In the genomic region with DNA sequence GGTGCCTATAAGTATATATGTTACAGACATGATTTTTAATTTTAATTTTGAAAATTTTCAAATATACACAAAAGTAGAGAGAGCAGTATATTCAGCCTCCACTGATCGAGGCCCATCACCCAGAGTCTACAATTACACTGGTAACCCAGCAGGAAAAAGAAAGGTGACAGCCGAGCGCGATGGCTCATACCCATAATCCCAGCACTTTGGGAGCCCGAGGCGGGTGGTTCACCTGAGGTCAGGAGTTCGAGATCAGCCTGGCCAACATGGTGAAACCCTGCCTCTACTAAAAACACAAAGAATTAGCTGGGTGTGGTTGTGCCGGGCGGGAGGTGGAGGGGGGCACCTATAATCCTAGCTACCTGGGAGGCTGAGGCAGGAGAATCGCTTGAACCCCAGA, we compare ENCODE assay signal across 1 cellular context.
TF ChIP-seq lines count a peak whose summit lies in the region.

No MANE protein-coding gene starts in this region.

TF ChIP-seq in K562, 482 proteins besides CTCF, POLR2A, EP300 and RAD21:
- TF ChIP-seq OTX1 (CRISPR knock-in tag; IDR thresholded peaks at IDR 0.05): no peak
- TF ChIP-seq, protein P1, sequence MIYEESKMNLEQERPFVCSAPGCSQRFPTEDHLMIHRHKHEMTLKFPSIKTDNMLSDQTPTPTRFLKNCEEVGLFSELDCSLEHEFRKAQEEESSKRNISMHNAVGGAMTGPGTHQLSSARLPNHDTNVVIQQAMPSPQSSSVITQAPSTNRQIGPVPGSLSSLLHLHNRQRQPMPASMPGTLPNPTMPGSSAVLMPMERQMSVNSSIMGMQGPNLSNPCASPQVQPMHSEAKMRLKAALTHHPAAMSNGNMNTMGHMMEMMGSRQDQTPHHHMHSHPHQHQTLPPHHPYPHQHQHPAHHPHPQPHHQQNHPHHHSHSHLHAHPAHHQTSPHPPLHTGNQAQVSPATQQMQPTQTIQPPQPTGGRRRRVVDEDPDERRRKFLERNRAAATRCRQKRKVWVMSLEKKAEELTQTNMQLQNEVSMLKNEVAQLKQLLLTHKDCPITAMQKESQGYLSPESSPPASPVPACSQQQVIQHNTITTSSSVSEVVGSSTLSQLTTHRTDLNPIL (CRISPR knock-in tag; IDR thresholded peaks at IDR 0.05): no peak
- no peak for TF ChIP-seq ZNF217 (CRISPR knock-in tag; IDR thresholded peaks at IDR 0.05)
- TF ChIP-seq ZNF253 (CRISPR knock-in tag; conservative IDR thresholded peaks at IDR 0.05): no peak
- TF ChIP-seq, protein P2, sequence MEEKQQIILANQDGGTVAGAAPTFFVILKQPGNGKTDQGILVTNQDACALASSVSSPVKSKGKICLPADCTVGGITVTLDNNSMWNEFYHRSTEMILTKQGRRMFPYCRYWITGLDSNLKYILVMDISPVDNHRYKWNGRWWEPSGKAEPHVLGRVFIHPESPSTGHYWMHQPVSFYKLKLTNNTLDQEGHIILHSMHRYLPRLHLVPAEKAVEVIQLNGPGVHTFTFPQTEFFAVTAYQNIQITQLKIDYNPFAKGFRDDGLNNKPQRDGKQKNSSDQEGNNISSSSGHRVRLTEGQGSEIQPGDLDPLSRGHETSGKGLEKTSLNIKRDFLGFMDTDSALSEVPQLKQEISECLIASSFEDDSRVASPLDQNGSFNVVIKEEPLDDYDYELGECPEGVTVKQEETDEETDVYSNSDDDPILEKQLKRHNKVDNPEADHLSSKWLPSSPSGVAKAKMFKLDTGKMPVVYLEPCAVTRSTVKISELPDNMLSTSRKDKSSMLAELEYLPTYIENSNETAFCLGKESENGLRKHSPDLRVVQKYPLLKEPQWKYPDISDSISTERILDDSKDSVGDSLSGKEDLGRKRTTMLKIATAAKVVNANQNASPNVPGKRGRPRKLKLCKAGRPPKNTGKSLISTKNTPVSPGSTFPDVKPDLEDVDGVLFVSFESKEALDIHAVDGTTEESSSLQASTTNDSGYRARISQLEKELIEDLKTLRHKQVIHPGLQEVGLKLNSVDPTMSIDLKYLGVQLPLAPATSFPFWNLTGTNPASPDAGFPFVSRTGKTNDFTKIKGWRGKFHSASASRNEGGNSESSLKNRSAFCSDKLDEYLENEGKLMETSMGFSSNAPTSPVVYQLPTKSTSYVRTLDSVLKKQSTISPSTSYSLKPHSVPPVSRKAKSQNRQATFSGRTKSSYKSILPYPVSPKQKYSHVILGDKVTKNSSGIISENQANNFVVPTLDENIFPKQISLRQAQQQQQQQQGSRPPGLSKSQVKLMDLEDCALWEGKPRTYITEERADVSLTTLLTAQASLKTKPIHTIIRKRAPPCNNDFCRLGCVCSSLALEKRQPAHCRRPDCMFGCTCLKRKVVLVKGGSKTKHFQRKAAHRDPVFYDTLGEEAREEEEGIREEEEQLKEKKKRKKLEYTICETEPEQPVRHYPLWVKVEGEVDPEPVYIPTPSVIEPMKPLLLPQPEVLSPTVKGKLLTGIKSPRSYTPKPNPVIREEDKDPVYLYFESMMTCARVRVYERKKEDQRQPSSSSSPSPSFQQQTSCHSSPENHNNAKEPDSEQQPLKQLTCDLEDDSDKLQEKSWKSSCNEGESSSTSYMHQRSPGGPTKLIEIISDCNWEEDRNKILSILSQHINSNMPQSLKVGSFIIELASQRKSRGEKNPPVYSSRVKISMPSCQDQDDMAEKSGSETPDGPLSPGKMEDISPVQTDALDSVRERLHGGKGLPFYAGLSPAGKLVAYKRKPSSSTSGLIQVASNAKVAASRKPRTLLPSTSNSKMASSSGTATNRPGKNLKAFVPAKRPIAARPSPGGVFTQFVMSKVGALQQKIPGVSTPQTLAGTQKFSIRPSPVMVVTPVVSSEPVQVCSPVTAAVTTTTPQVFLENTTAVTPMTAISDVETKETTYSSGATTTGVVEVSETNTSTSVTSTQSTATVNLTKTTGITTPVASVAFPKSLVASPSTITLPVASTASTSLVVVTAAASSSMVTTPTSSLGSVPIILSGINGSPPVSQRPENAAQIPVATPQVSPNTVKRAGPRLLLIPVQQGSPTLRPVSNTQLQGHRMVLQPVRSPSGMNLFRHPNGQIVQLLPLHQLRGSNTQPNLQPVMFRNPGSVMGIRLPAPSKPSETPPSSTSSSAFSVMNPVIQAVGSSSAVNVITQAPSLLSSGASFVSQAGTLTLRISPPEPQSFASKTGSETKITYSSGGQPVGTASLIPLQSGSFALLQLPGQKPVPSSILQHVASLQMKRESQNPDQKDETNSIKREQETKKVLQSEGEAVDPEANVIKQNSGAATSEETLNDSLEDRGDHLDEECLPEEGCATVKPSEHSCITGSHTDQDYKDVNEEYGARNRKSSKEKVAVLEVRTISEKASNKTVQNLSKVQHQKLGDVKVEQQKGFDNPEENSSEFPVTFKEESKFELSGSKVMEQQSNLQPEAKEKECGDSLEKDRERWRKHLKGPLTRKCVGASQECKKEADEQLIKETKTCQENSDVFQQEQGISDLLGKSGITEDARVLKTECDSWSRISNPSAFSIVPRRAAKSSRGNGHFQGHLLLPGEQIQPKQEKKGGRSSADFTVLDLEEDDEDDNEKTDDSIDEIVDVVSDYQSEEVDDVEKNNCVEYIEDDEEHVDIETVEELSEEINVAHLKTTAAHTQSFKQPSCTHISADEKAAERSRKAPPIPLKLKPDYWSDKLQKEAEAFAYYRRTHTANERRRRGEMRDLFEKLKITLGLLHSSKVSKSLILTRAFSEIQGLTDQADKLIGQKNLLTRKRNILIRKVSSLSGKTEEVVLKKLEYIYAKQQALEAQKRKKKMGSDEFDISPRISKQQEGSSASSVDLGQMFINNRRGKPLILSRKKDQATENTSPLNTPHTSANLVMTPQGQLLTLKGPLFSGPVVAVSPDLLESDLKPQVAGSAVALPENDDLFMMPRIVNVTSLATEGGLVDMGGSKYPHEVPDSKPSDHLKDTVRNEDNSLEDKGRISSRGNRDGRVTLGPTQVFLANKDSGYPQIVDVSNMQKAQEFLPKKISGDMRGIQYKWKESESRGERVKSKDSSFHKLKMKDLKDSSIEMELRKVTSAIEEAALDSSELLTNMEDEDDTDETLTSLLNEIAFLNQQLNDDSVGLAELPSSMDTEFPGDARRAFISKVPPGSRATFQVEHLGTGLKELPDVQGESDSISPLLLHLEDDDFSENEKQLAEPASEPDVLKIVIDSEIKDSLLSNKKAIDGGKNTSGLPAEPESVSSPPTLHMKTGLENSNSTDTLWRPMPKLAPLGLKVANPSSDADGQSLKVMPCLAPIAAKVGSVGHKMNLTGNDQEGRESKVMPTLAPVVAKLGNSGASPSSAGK (IDR thresholded peaks at IDR 0.05): no peak
- TF ChIP-seq PCBP2 (IDR thresholded peaks at IDR 0.05; ENCODE audit: low read depth, low read length, poor library complexity, severe bottlenecking): no peak
- TF ChIP-seq ZNF707 (CRISPR knock-in tag; conservative IDR thresholded peaks at IDR 0.05): no peak
- TF ChIP-seq RNF2 (IDR thresholded peaks at IDR 0.05): no peak
- TF ChIP-seq, protein P3, sequence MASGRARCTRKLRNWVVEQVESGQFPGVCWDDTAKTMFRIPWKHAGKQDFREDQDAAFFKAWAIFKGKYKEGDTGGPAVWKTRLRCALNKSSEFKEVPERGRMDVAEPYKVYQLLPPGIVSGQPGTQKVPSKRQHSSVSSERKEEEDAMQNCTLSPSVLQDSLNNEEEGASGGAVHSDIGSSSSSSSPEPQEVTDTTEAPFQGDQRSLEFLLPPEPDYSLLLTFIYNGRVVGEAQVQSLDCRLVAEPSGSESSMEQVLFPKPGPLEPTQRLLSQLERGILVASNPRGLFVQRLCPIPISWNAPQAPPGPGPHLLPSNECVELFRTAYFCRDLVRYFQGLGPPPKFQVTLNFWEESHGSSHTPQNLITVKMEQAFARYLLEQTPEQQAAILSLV (tag; IDR thresholded peaks at IDR 0.05): no peak
- no peak for TF ChIP-seq HNRNPK (IDR thresholded peaks at IDR 0.05; ENCODE audit: low read depth, low read length, poor library complexity, severe bottlenecking)
- TF ChIP-seq CEBPB (tag; IDR thresholded peaks at IDR 0.05): no peak
- TF ChIP-seq NCOA1 (IDR thresholded peaks at IDR 0.05; ENCODE audit: low read depth): no peak
- TF ChIP-seq ILF3 (IDR thresholded peaks at IDR 0.05; ENCODE audit: borderline replicate concordance): no peak
- TF ChIP-seq HMGN3 (IDR thresholded peaks at IDR 0.05; ENCODE audit: borderline replicate concordance, extremely low read depth, insufficient read length, low read depth, low read length): no peak
